ENCODE assay signal across 8 cellular contexts in the genomic region with DNA sequence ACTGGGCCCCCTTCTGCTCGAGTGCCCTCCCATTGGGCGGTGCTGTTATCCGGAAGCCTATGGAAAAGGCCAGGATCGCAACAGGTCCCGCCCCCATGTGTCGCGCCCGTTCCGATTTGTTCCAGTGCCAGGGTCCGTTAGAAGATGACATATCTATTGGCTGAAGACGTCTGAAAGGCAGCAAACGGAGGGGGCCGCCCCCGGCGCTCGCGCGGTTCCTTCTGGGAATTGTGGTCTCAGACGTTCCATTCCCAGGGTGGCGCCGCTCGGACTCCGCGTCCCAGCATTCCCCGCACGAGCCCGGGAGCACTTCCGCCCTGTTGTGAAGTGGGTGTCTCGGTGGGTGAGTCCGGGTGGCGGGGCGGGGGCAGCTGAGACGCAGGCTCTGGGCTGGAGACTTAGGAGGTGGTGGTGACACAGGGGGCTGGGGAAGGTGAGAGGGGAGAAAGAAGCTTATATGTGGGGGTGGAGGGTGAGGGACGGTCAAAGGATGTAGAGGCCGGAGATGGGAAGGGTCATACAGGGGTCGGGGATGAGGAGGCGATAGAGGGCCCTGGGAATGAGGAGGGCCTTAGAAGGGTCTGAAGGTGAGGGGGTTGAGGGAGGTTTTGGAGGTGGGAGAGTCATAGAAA. TPM values are rescaled to one million over a fixed set of nuclear protein-coding genes. Genes with fewer than 3 reads are reported as not detected.
DNase-seq lines count a peak whose midpoint lies in the region; ATAC-seq and TF ChIP-seq lines count a peak whose summit lies in the region.

Gene ZSCAN20, plus strand, starts transcription at position 297 of the 632 bp plus-strand sequence. CDS start 6,644 bp downstream, outside the sequence.

- H3K27me3 ChIP-seq in BJ (ENCODE audit: control insufficient read depth, insufficient read depth, low read length) = no peaks in the 10 kb centered on the region

- peaks cover 22% of the 10 kb centered on the region for H3K4me1 Mint-ChIP-seq in activated CD4-positive, alpha-beta T cell treated with anti-CD3 and anti-CD28 coated beads, Interleukin-2, amount 10 ng/mL, durations not matched to agents 24 days and 14 days

- H3K4me3 Mint-ChIP-seq in activated CD4-positive, alpha-beta T cell treated with anti-CD3 and anti-CD28 coated beads, Interleukin-2, amount 10 ng/mL, durations not matched to agents 24 days and 14 days = peak within 1 kb of the TSS; percentile 85

- peak within 1 kb of the TSS; percentile 66 for H3K4me3 ChIP-seq in BJ (ENCODE audit: low read depth, low read length)

- no peaks in the 10 kb centered on the region for H3K9me3 Mint-ChIP-seq in activated CD4-positive, alpha-beta T cell treated with anti-CD3 and anti-CD28 coated beads, Interleukin-2, amount 10 ng/mL, durations not matched to agents 24 days and 14 days

- peak; percentile 94 for DNase-seq in BJ (ENCODE audit: low read depth)
- peak; percentile 96 to 99 for DNase-seq in NCI-H526 (lab: John Stamatoyannopoulos, UW)
- DNase-seq in activated CD4-positive, alpha-beta T cell treated with anti-CD3 and anti-CD28 coated beads, Interleukin-2, amount 10 ng/mL, durations not matched to agents 24 days and 14 days = peak; percentile 95
- peak; percentile 62 for DNase-seq in cortex of kidney (lab: John Stamatoyannopoulos, UW)
- DNase-seq in left colon = peak; percentile 97
- DNase-seq in stimulated activated CD4-positive, alpha-beta T cell treated with anti-CD3 and anti-CD28 coated beads, Interleukin-1b, Interleukin-23, amount 100 ng/mL, for 4 hours (ENCODE audit: low read depth in 2 of 2) = peak; percentile 73 to 77

- intact Hi-C loops in activated CD4-positive, alpha-beta T cell treated with anti-CD3 and anti-CD28 coated beads, Interleukin-2, amount 10 ng/mL, durations not matched to agents 24 days and 14 days (cut with micrococcal nuclease) = loop anchor here (1.0 to 10.0 kb wide), 3 partner anchors 105 to 378 kb away; no protein-coding TSS in a partner anchor
- intact Hi-C loops in left colon (cut with DNase I, micrococcal nuclease) = no loop called here

- no peaks in the 10 kb centered on the region for H3K27me3 Mint-ChIP-seq in activated CD4-positive, alpha-beta T cell treated with anti-CD3 and anti-CD28 coated beads, Interleukin-2, amount 10 ng/mL, durations not matched to agents 24 days and 14 days

- TF ChIP-seq CTCF in BJ (IDR thresholded peaks at IDR 0.05; ENCODE audit: insufficient read depth, low read depth, low read length) = no peak

- ATAC-seq in GM19324 (IDR thresholded peaks at IDR 0.05; ENCODE audit: low FRiP score, unreplicated experiment) = peak; percentile 89
- peak; percentile 89 for ATAC-seq in HG03460 (IDR thresholded peaks at IDR 0.05; ENCODE audit: unreplicated experiment)
- ATAC-seq in left colon = peak; percentile 98

- peak within 1 kb of the TSS; percentile 57 for H3K27ac Mint-ChIP-seq in activated CD4-positive, alpha-beta T cell treated with anti-CD3 and anti-CD28 coated beads, Interleukin-2, amount 10 ng/mL, durations not matched to agents 24 days and 14 days

- H3K36me3 ChIP-seq in BJ (ENCODE audit: control insufficient read depth, insufficient read depth, low read length) = no peaks in the 10 kb centered on the region

- CTCF ChIA-PET in BJ (lab: Yijun Ruan, JAX) = interaction anchor here (0.7 to 6.7 kb wide), 14 partner anchors 9 to 378 kb away, joined by 3 to 104 read pairs (median 6); no protein-coding TSS in a partner anchor

- H3K36me3 Mint-ChIP-seq in activated CD4-positive, alpha-beta T cell treated with anti-CD3 and anti-CD28 coated beads, Interleukin-2, amount 10 ng/mL, durations not matched to agents 24 days and 14 days (ENCODE audit: low read depth) = no peaks in the 10 kb centered on the region

- POLR2A ChIA-PET in BJ (lab: Charles Lee) = no interaction called here

RNA-seq across cellular contexts. Expression of gene ZSCAN20, which starts in this region (rescaled TPM):
- 2.9 and 3.4 TPM in 2 replicates for polyA plus RNA-seq in BJ (2011; rRNA removed)
- polyA minus RNA-seq in BJ (2011; rRNA and poly(A)+ RNA removed) = 11.0 and 13.4 TPM in 2 replicates
- total RNA-seq in activated CD4-positive, alpha-beta T cell treated with anti-CD3 and anti-CD28 coated beads, Interleukin-2, amount 10 ng/mL, durations not matched to agents 24 days and 14 days = 2.0 and 2.8 TPM in 2 replicates
- 1 to 10 TPM; 5.0 to 5.3 TPM for total RNA-seq in left colon

Comparison
In these comparisons a context has a peak if more than half of its experiments do, and no peak if none do; other contexts are left out.
1. Peak in every context shown above with its lines: DNase-seq, ATAC-seq and H3K4me3 ChIP-seq.